24 cellular contexts compared by ENCODE assay signal in genomic region chr7:45132708-45133320, GRCh38. TPM values are rescaled to one million over a fixed set of nuclear protein-coding genes. Genes with fewer than 3 reads are reported as not detected.
"Had no signal": no experiment of that assay in that cellular context is flagged by ENCODE, and none has a peak within 500 bp of the region (broad histone marks: within the 10 kb centered on the region; RNA-seq: fewer than 3 reads in every experiment).

No MANE protein-coding gene starts in this region.

- H2AFZ ChIP-seq: hepatocyte had no signal

- H3K4me2 ChIP-seq: hepatocyte had no signal

- H3K9me3 ChIP-seq: esophagus muscularis mucosa, stomach, suprapubic skin, tibial nerve had no signal

- H3K4me3 ChIP-seq: coronary artery, esophagus muscularis mucosa, hepatocyte, lung, stomach, suprapubic skin, tibial nerve had no signal

- H3K4me1 ChIP-seq: esophagus muscularis mucosa, stomach, suprapubic skin had no signal

- H3K79me2 ChIP-seq: hepatocyte had no signal

- DNase-seq: activated CD4-positive, CD25-positive, alpha-beta regulatory T cell treated with anti-CD3 and anti-CD28 coated beads, Interleukin-2, amount 50 U/mL, for 72 hours; activated naive CD4-positive, alpha-beta T cell treated with anti-CD3 and anti-CD28 coated beads, Interleukin-2, amount 10 ng/mL, durations not matched to agents 7 days and 5 days; activated T-cell treated with anti-CD3 and anti-CD28 coated beads, Interleukin-2, amount 50 U/mL, for 48 hours; amygdala; glutamatergic neuron; immature natural killer cell; natural killer cell; retina; stimulated activated CD4-positive, alpha-beta T cell treated with anti-CD3 and anti-CD28 coated beads, Interleukin-1b, Interleukin-23, amount 100 ng/mL, for 48 hours; stomach; WERI-Rb-1 had no signal

- H3K27me3 ChIP-seq: esophagus muscularis mucosa, hepatocyte, suprapubic skin, tibial nerve had no signal

- ATAC-seq: natural killer cell had no signal

- FAIRE-seq: bronchial epithelial cell, frontal cortex, TTC549, urothelium cell line had no signal

- H3K36me3 ChIP-seq: esophagus muscularis mucosa, stomach, suprapubic skin, tibial nerve, WERI-Rb-1 had no signal

- H3K27ac ChIP-seq: coronary artery, esophagus muscularis mucosa, hepatocyte, stomach, suprapubic skin, tibial nerve, WERI-Rb-1 had no signal

RNA-seq across cellular contexts. Expression of gene RAMP3, which starts 24.8 kb away (rescaled TPM):
- total RNA-seq: bronchial epithelial cell, hepatocyte, kidney epithelial cell, natural killer cell, osteoblast, progenitor cell of endocrine pancreas had no signal
- polyA plus RNA-seq: hepatocyte, immature natural killer cell had no signal
